In the genomic region with DNA sequence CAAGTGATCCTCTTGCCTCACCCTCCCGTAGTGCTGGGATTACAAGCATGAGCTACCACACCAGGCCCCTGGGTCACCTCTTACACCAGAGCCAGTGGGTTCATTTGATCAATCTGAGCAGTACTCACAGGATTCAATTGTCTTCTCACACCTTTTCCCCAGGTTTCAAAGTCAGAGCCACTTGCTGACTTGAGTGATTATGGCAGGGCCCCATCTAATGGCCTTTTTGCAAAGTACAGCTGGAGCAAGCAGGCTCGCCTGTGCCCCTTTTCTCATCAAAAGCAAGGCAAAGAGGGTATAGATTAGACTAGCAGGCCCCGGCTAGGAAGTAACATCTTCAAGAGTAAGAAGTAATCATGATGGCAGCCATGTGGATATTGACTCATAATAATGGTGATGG, we compare ENCODE assay signal across 1 cellular context.
TF ChIP-seq lines count a peak whose summit lies in the region.

No MANE protein-coding gene starts in this region.

TF ChIP-seq in GM23338, 12 proteins besides CTCF, POLR2A, EP300 and RAD21 (continued from another document):
- TF ChIP-seq, protein P1, sequence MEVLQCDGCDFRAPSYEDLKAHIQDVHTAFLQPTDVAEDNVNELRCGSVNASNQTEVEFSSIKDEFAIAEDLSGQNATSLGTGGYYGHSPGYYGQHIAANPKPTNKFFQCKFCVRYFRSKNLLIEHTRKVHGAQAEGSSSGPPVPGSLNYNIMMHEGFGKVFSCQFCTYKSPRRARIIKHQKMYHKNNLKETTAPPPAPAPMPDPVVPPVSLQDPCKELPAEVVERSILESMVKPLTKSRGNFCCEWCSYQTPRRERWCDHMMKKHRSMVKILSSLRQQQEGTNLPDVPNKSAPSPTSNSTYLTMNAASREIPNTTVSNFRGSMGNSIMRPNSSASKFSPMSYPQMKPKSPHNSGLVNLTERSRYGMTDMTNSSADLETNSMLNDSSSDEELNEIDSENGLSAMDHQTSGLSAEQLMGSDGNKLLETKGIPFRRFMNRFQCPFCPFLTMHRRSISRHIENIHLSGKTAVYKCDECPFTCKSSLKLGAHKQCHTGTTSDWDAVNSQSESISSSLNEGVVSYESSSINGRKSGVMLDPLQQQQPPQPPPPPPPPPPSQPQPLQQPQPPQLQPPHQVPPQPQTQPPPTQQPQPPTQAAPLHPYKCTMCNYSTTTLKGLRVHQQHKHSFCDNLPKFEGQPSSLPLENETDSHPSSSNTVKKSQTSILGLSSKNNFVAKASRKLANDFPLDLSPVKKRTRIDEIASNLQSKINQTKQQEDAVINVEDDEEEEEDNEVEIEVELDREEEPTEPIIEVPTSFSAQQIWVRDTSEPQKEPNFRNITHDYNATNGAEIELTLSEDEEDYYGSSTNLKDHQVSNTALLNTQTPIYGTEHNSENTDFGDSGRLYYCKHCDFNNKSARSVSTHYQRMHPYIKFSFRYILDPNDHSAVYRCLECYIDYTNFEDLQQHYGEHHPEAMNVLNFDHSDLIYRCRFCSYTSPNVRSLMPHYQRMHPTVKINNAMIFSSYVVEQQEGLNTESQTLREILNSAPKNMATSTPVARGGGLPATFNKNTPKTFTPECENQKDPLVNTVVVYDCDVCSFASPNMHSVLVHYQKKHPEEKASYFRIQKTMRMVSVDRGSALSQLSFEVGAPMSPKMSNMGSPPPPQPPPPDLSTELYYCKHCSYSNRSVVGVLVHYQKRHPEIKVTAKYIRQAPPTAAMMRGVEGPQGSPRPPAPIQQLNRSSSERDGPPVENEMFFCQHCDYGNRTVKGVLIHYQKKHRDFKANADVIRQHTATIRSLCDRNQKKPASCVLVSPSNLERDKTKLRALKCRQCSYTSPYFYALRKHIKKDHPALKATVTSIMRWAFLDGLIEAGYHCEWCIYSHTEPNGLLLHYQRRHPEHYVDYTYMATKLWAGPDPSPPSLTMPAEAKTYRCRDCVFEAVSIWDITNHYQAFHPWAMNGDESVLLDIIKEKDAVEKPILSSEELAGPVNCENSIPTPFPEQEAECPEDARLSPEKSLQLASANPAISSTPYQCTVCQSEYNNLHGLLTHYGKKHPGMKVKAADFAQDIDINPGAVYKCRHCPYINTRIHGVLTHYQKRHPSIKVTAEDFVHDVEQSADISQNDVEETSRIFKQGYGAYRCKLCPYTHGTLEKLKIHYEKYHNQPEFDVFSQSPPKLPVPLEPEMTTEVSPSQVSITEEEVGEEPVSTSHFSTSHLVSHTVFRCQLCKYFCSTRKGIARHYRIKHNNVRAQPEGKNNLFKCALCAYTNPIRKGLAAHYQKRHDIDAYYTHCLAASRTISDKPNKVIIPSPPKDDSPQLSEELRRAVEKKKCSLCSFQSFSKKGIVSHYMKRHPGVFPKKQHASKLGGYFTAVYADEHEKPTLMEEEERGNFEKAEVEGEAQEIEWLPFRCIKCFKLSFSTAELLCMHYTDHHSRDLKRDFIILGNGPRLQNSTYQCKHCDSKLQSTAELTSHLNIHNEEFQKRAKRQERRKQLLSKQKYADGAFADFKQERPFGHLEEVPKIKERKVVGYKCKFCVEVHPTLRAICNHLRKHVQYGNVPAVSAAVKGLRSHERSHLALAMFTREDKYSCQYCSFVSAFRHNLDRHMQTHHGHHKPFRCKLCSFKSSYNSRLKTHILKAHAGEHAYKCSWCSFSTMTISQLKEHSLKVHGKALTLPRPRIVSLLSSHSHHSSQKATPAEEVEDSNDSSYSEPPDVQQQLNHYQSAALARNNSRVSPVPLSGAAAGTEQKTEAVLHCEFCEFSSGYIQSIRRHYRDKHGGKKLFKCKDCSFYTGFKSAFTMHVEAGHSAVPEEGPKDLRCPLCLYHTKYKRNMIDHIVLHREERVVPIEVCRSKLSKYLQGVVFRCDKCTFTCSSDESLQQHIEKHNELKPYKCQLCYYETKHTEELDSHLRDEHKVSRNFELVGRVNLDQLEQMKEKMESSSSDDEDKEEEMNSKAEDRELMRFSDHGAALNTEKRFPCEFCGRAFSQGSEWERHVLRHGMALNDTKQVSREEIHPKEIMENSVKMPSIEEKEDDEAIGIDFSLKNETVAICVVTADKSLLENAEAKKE (CRISPR knock-in tag; IDR thresholded peaks at IDR 0.05), result no peak
